In the genomic region with DNA sequence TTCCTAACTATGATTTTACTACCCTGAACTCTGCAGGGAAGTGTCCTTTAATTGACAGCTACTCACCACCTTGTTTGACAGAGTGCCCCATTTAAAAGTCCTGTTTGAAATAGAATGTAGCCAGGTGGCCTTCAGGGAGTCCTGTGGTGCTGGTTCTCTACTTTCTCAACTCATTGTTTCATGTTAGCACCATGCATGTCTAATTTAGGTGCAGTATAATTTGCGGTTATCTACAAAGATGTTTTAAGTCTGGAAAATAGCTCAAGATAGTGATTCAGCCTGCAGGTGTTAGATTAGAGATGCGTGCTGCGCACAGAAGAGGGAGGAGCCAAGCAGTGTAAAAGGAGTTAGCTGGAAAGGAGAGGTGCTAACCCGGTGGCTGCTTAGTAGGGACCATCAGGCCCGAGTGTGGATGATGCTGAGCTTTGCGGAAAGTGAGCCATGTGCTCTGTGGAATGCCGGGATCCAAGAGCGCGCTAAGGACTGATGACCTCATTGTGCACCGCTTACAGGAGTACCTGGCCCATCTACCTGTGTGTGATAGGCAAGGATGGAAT, we compare ENCODE assay signal across 8 cellular contexts. TPM values are rescaled to one million over a fixed set of nuclear protein-coding genes. Genes with fewer than 3 reads are reported as not detected.
A peak's percentile ranks its signal among the peaks of the same experiment; 100 is the strongest.
DNase-seq lines count a peak whose midpoint lies in the region; ATAC-seq, FAIRE-seq and TF ChIP-seq lines count a peak whose summit lies in the region.

No MANE protein-coding gene starts in this region.

- no peak overlapping the region for H3K4ac ChIP-seq in H1 (replicated peaks; ENCODE audit: insufficient read length, low read depth, low read length)

- H2AFZ ChIP-seq in KMS-11 (ENCODE audit: low read depth): no peak overlapping the region
- no peak overlapping the region for H2AFZ ChIP-seq in H1 (ENCODE audit: low read length)

- peak; percentile 55 to 88 (median 76) for DNase-seq in CD4-positive, CD25-positive, alpha-beta regulatory T cell
- peak; percentile 20 for DNase-seq in GM19238 (ENCODE audit: insufficient read length, low spot score)
- peak; percentile 62 to 71 for DNase-seq in activated CD4-positive, alpha-beta T cell treated with anti-CD3 and anti-CD28 coated beads, Interleukin-2, amount 50 U/mL, for 4 hours
- DNase-seq in H1 (ENCODE audit: low read depth in 1 of 2, low spot score in 2 of 2): no peak
- no peak for DNase-seq in D721Med (ENCODE audit: insufficient read length, low spot score)
- no peak for DNase-seq in HTR-8/SVneo (ENCODE audit: insufficient read length, low spot score)

- TF ChIP-seq POLR2A in H1 (IDR thresholded peaks at IDR 0.05; ENCODE audit: control extremely low read depth in 1 of 2, low read depth in 2 of 2, low read length in 2 of 2): no peak

- POLR2A ChIA-PET in H1 (lab: Charles Lee; ENCODE audit: partially characterized antibody): interaction anchor here (0.5 to 10.3 kb wide), 13 partner anchors 10 to 192 kb away, joined by 3 to 193 read pairs (median 5); a partner anchor contains a TSS

- peak overlapping the region; percentile 95 for H3K4me3 ChIP-seq in CD4-positive, CD25-positive, alpha-beta regulatory T cell (ENCODE audit: low read depth, low read length)
- no peak overlapping the region for H3K4me3 ChIP-seq in KMS-11 (IDR thresholded peaks at IDR 0.05; ENCODE audit: insufficient read depth, low read depth, low read length)
- H3K4me3 ChIP-seq in H1 (ENCODE audit: extremely low read depth in 1 of 4, insufficient read depth in 2 of 4, low read depth in 3 of 4, low read length in 4 of 4): peak overlapping the region; percentile 49 to 98 (median 84)
- peak overlapping the region; percentile 67 to 79 for H3K4me3 ChIP-seq in neutrophil (ENCODE audit: low read depth in 1 of 2, low read length in 1 of 2)

- H3K56ac ChIP-seq in H1 (replicated peaks; ENCODE audit: insufficient read length, low read depth, low read length): no peak overlapping the region

- no peak overlapping the region for H2AK5ac ChIP-seq in H1 (ENCODE audit: low read depth, low read length)

- H3K23me2 ChIP-seq in H1 (ENCODE audit: low read depth, low read length): 0 out of 2 replicates have a peak, but pooled peaks cover 6% of the 10 kb centered on the region

- peak overlapping the region; percentile 90 to 95 (median 93) for H3K4me3 Mint-ChIP-seq in CD4-positive, CD25-positive, alpha-beta regulatory T cell

- no peak for TF ChIP-seq RAD21 in H1 (IDR thresholded peaks at IDR 0.05 in 1 of 2, conservative IDR thresholded peaks at IDR 0.05 in 1 of 2; ENCODE audit: low read depth in 2 of 2, low read length in 2 of 2)

- H3K27ac ChIP-seq in CD4-positive, CD25-positive, alpha-beta regulatory T cell (ENCODE audit: insufficient read depth, low read length, poor library complexity, severe bottlenecking): peak overlapping the region; percentile 84
- peak overlapping the region; percentile 84 for H3K27ac ChIP-seq in KMS-11
- H3K27ac ChIP-seq in H1 (ENCODE audit: low read depth, low read length): no peak overlapping the region
- H3K27ac ChIP-seq in neutrophil: peak overlapping the region; percentile 87

- peaks cover 19 to 74% (median 47%) of the 10 kb centered on the region in 4 donors for H3K4me1 Mint-ChIP-seq in CD4-positive, CD25-positive, alpha-beta regulatory T cell

- H4K8ac ChIP-seq in H1 (ENCODE audit: extremely low read depth, insufficient read depth, low read length): no peak overlapping the region

- H3K36me3 ChIP-seq in CD4-positive, CD25-positive, alpha-beta regulatory T cell (ENCODE audit: control insufficient read depth, insufficient read depth, low read length): peaks cover 4% of the 10 kb centered on the region
- 0 out of 2 replicates have a peak, but pooled peaks cover 6% of the 10 kb centered on the region for H3K36me3 ChIP-seq in KMS-11 (ENCODE audit: insufficient read depth)
- no peaks in the 10 kb centered on the region; a peak in 1 of 8 replicates for H3K36me3 ChIP-seq in H1 (ENCODE audit: control insufficient read depth in 2 of 4, insufficient read depth in 4 of 4, low read length in 3 of 4)
- peaks cover 4% of the 10 kb centered on the region for H3K36me3 ChIP-seq in neutrophil

- no peak overlapping the region for H2BK5ac ChIP-seq in H1 (ENCODE audit: low read depth, low read length)

- CTCF ChIA-PET in H1 (lab: Charles Lee; ENCODE audit: partially characterized antibody): interaction anchor here (0.9 to 2.5 kb wide), 9 partner anchors 15 to 155 kb away, joined by 3 to 9 read pairs (median 3); a partner anchor contains a TSS

- peaks cover 0 to 2% (median 0%) of the 10 kb centered on the region in 7 donors for H3K9me3 Mint-ChIP-seq in CD4-positive, CD25-positive, alpha-beta regulatory T cell

- H3K27ac Mint-ChIP-seq in CD4-positive, CD25-positive, alpha-beta regulatory T cell: peak overlapping the region; percentile 90 to 97 (median 93)

- no peaks in the 10 kb centered on the region for H3K27me3 ChIP-seq in CD4-positive, CD25-positive, alpha-beta regulatory T cell (ENCODE audit: control insufficient read depth, insufficient read depth, low read length)
- H3K27me3 ChIP-seq in KMS-11 (ENCODE audit: insufficient read depth, low read depth) (no peaks in the 10 kb centered on the region), H1 (replicated peaks in 1 of 4; ENCODE audit: control insufficient read depth in 3 of 4, extremely low read depth in 1 of 4, insufficient read depth in 3 of 4, low read length in 3 of 4) (no peaks in the 10 kb centered on the region), neutrophil (no peaks in the 10 kb centered on the region)

- H3K9ac ChIP-seq in KMS-11 (peak overlapping the region; percentile 69), H1 (replicated peaks in 1 of 4; ENCODE audit: extremely low read depth in 1 of 4, low read depth in 3 of 4, low read length in 3 of 4) (no peak overlapping the region; a peak in 1 of 7 replicates)

- H3K79me2 ChIP-seq in KMS-11 (ENCODE audit: insufficient read depth, low read depth) (peaks cover 49% of the 10 kb centered on the region), H1 (ENCODE audit: control insufficient read depth in 1 of 2, insufficient read depth in 2 of 2, low read length in 2 of 2) (peaks cover 4 to 38% of the 10 kb centered on the region in 2 experiments; a peak in 3 of 4 replicates)

- H3K23ac ChIP-seq in H1 (ENCODE audit: insufficient read length): no peak overlapping the region

- peak; percentile 47 to 49 for ATAC-seq in CD4-positive, CD25-positive, alpha-beta regulatory T cell (ENCODE audit: low read depth in 2 of 2)

- H2BK120ac ChIP-seq in H1 (replicated peaks; ENCODE audit: low read depth, low read length): no peak overlapping the region

- peaks cover 3% of the 10 kb centered on the region for H3K36me3 Mint-ChIP-seq in CD4-positive, CD25-positive, alpha-beta regulatory T cell

- H3K4me2 ChIP-seq in KMS-11 (peak overlapping the region; percentile 87), H1 (ENCODE audit: insufficient read depth in 1 of 2, low read depth in 2 of 2, low read length in 2 of 2) (peak overlapping the region; percentile 64 to 90)

- no peak overlapping the region for H4K91ac ChIP-seq in H1 (replicated peaks; ENCODE audit: insufficient read length, low read length)

- H4K20me1 ChIP-seq in KMS-11 (ENCODE audit: insufficient read depth) (peaks cover 3% of the 10 kb centered on the region; the same call in 1 of the 2 replicates), H1 (replicated peaks in 1 of 2; ENCODE audit: control insufficient read depth in 1 of 2, insufficient read depth in 2 of 2, low read length in 2 of 2) (peaks cover 0 to 9% of the 10 kb centered on the region in 2 experiments)

- no peak for TF ChIP-seq CTCF in KMS-11 (conservative IDR thresholded peaks at IDR 0.05; ENCODE audit: low read depth, low read length)
- no peak for TF ChIP-seq CTCF in H1 (IDR thresholded peaks at IDR 0.05; ENCODE audit: control extremely low read depth in 1 of 3, insufficient read depth in 1 of 3, low read depth in 1 of 3, low read length in 3 of 3)
- TF ChIP-seq CTCF in neutrophil (IDR thresholded peaks at IDR 0.05): no peak
- TF ChIP-seq CTCF in D721Med (IDR thresholded peaks at IDR 0.05; ENCODE audit: insufficient read depth, missing control alignments): no peak

- H2BK20ac ChIP-seq in H1 (ENCODE audit: low read length): no peak overlapping the region

- no peak overlapping the region for H4K5ac ChIP-seq in H1 (ENCODE audit: insufficient read length, low read depth, low read length)

- H3K9me3 ChIP-seq in CD4-positive, CD25-positive, alpha-beta regulatory T cell (ENCODE audit: control insufficient read depth in 2 of 2, low read length in 2 of 2): no peaks in the 10 kb centered on the region
- H3K9me3 ChIP-seq in H1 (ENCODE audit: insufficient read depth in 2 of 2, low read depth in 1 of 2, low read length in 1 of 2) (no peaks in the 10 kb centered on the region), neutrophil (no peaks in the 10 kb centered on the region)

- no peak overlapping the region for H3K18ac ChIP-seq in H1 (ENCODE audit: extremely low read depth, low read length)

- FAIRE-seq in H1 (lab: Jason Lieb, UNC) (no peak), D721Med (lab: Jason Lieb, UNC) (no peak), HTR-8/SVneo (lab: Jason Lieb, UNC) (no peak)

- TF ChIP-seq EP300 in H1 (IDR thresholded peaks at IDR 0.05; ENCODE audit: borderline replicate concordance in 1 of 2, low read depth in 2 of 2, low read length in 2 of 2): no peak

- H3K14ac ChIP-seq in H1 (ENCODE audit: insufficient read length): no peak overlapping the region

- peaks cover 56% of the 10 kb centered on the region for H3K4me1 ChIP-seq in CD4-positive, CD25-positive, alpha-beta regulatory T cell (ENCODE audit: control insufficient read depth, insufficient read depth, low read length, poor library complexity, severe bottlenecking)
- H3K4me1 ChIP-seq in KMS-11 (ENCODE audit: low read depth, poor library complexity, severe bottlenecking) (peaks cover 76% of the 10 kb centered on the region), H1 (replicated peaks in 1 of 4; ENCODE audit: control insufficient read depth in 3 of 4, insufficient read depth in 4 of 4, low read length in 3 of 4) (peaks cover 0 to 6% (median 3%) of the 10 kb centered on the region in 4 experiments; a peak in 3 of 7 replicates), neutrophil (ENCODE audit: control insufficient read depth in 1 of 2, insufficient read depth in 1 of 2, low read depth in 1 of 2, low read length in 1 of 2) (peaks cover 27 to 33% of the 10 kb centered on the region in 2 experiments)

- H3K27me3 Mint-ChIP-seq in CD4-positive, CD25-positive, alpha-beta regulatory T cell: peaks cover 10% of the 10 kb centered on the region

- no peak overlapping the region for H2BK15ac ChIP-seq in H1 (ENCODE audit: low read length)

- 59% methylated on average over 10 of the region's 10 CpGs; no CpG with 5 or more reads in 1 of the 2 experiments for WGBS in H1 (ENCODE audit: extremely low coverage in 1 of 2, insufficient coverage in 1 of 2, insufficient read length in 1 of 2, insufficient replicate concordance in 2 of 2, low coverage in 1 of 2, low lambda C conversion rate in 2 of 2, missing lambda C conversion rate in 1 of 2), 2 experiments

- H3K79me1 ChIP-seq in H1 (ENCODE audit: low read depth, low read length): peaks cover 5% of the 10 kb centered on the region; the same call in 1 of the 2 replicates

- no peak overlapping the region for H2BK12ac ChIP-seq in H1 (ENCODE audit: low read depth, low read length)

RNA-seq across cellular contexts. Expression of a gene that starts 1.2 kb away (rescaled TPM):
- total RNA-seq in CD4-positive, CD25-positive, alpha-beta regulatory T cell: 190 TPM
- 100 to 1,000 TPM; 139 to 163 (median 156) TPM for polyA plus RNA-seq in CD4-positive, CD25-positive, alpha-beta regulatory T cell
- 31.3 and 31.6 TPM in 2 replicates for total RNA-seq in H1 (2021; fragmentation: NEBNext Ultra II Directional; extraction: Animal tissue kit (Norgen Biotek cat#: 25700))
- polyA plus RNA-seq in H1 (2011; rRNA removed): 41.2 and 54.8 TPM in 2 replicates
- 40.7 TPM for polyA plus RNA-seq in H1 (2011; cell fraction: cytosol; rRNA removed)
- polyA plus RNA-seq in H1 (2011; cell fraction: nucleus; rRNA removed): 51.2 TPM
- polyA plus RNA-seq in H1 (2012, experiment 1 of 2): 21.6 to 34.6 TPM (median 32.5 TPM) in 4 replicates
- polyA plus RNA-seq in H1 (2012, experiment 2 of 2): 28.2 TPM
- 20.3 TPM for polyA plus RNA-seq in H1 (2013, experiment 1 of 2)
- 19.7 TPM for polyA plus RNA-seq in H1 (2013, experiment 2 of 2)
- polyA minus RNA-seq in H1 (2011; rRNA and poly(A)+ RNA removed): 26.9 and 30.1 TPM in 2 replicates
- 18.4 TPM for polyA minus RNA-seq in H1 (2011; cell fraction: cytosol; rRNA and poly(A)+ RNA removed)
- polyA minus RNA-seq in H1 (2011; cell fraction: nucleus; rRNA and poly(A)+ RNA removed): 19.1 TPM

RNA-seq across cellular contexts. Expression of a gene that starts 22.4 kb away (rescaled TPM):
- 427 TPM for total RNA-seq in CD4-positive, CD25-positive, alpha-beta regulatory T cell
- 100 to 1,000 TPM; 132 to 229 (median 160) TPM for polyA plus RNA-seq in CD4-positive, CD25-positive, alpha-beta regulatory T cell
- 0.11 and 0.19 TPM in 2 replicates for total RNA-seq in H1 (2021; fragmentation: NEBNext Ultra II Directional; extraction: Animal tissue kit (Norgen Biotek cat#: 25700))
- polyA plus RNA-seq in H1 (2011; rRNA removed): 0.08 and 0.11 TPM in 2 replicates
- polyA plus RNA-seq in H1 (2011; cell fraction: cytosol; rRNA removed): 0.12 TPM
- 0.50 TPM for polyA plus RNA-seq in H1 (2011; cell fraction: nucleus; rRNA removed)
- 0.08 to 0.15 TPM (median 0.11 TPM) in 3 of 4 replicates, not detected in the other for polyA plus RNA-seq in H1 (2012, experiment 1 of 2)
- not detected for polyA plus RNA-seq in H1 (2012, experiment 2 of 2)
- polyA plus RNA-seq in H1 (2013, experiment 1 of 2): 0.04 TPM
- polyA plus RNA-seq in H1 (2013, experiment 2 of 2): 0.04 TPM
- polyA minus RNA-seq in H1 (2011; rRNA and poly(A)+ RNA removed): 0.20 and 0.54 TPM in 2 replicates
- 1.8 TPM for polyA minus RNA-seq in H1 (2011; cell fraction: cytosol; rRNA and poly(A)+ RNA removed)
- 1.9 TPM for polyA minus RNA-seq in H1 (2011; cell fraction: nucleus; rRNA and poly(A)+ RNA removed)

Comparison
In these comparisons a context has a peak if more than half of its experiments do, and no peak if none do; other contexts are left out.
1. DNase-seq: peak in CD4-positive, CD25-positive, alpha-beta regulatory T cell (3 of 3), GM19238 (single experiment) and activated CD4-positive, alpha-beta T cell treated with anti-CD3 and anti-CD28 coated beads, Interleukin-2, amount 50 U/mL, for 4 hours (2 of 2); none in H1 (0 of 2), D721Med (single experiment) and HTR-8/SVneo (single experiment).
2. RNA of a gene that starts 22.4 kb away (total RNA-seq): 427 TPM in CD4-positive, CD25-positive, alpha-beta regulatory T cell (single experiment); 0.11 to 0.19 TPM in H1; every median in the first group is over 100 times any median in the second.